In the genomic region with DNA sequence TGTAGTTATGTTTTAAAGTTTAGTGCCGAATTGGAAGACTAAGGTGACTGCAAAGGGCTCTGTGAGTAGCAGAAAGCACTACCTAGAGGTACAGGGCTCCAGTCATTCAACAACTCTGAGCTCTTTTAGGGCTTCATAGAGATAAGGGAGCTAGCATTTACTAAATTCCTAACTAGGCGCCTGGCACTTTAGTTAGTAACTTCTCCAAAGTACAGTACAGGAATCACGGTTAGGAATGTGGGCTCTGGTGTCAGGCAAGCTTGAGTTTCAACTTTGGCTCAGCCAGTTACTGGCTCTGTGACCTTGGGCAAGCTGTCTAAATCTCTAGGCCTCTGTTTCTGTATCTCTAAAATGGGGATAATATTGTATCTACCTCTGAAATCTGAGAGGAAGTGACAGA, we compare ENCODE assay signal across 20 cellular contexts.
"Had no signal": no experiment of that assay in that cellular context is flagged by ENCODE, and none has a peak within 500 bp of the region (broad histone marks: within the 10 kb centered on the region; RNA-seq: fewer than 3 reads in every experiment).

No MANE protein-coding gene starts in this region.

- H3K27me3 ChIP-seq: brain microvascular endothelial cell, gastrocnemius medialis, heart right ventricle, spleen, testis had no signal

- H3K36me3 ChIP-seq: brain microvascular endothelial cell, gastrocnemius medialis, heart right ventricle, lower lobe of right lung, spleen had no signal

- ATAC-seq: activated CD8-positive, alpha-beta memory T cell treated with anti-CD3 and anti-CD28 coated beads, Interleukin-2, amount 10 ng/mL, durations not matched to agents 7 days and 5 days; gastrocnemius medialis; lower lobe of right lung; stimulated activated memory B cell treated with anti-CD40 and anti-IgM and Interleukin-4, amounts not matched to agents 10 μg/mL and 1 μg/mL and 100 μg/mL, for 72 hours; T-cell had no signal

- H3K9me3 Mint-ChIP-seq: activated B cell treated with CpG ODN at 0.5 μM for 24 hours; activated CD4-positive, alpha-beta memory T cell treated with anti-CD3 and anti-CD28 coated beads for 36 hours; activated naive CD4-positive, alpha-beta T cell treated with anti-CD3 and anti-CD28 coated beads for 36 hours; activated T-cell treated with anti-CD3 and anti-CD28 coated beads, Interleukin-2, amount 50 U/mL, for 24 hours; mesothelial cell of epicardium; nephron; stimulated activated memory B cell treated with anti-CD40 and anti-IgM and Interleukin-4, amounts not matched to agents 10 μg/mL and 1 μg/mL and 100 μg/mL, for 72 hours; T-cell; type B pancreatic cell had no signal

- H3K4me1 Mint-ChIP-seq: activated B cell treated with CpG ODN at 0.5 μM for 24 hours; activated CD8-positive, alpha-beta memory T cell treated with anti-CD3 and anti-CD28 coated beads, Interleukin-2, amount 10 ng/mL, durations not matched to agents 7 days and 5 days; stimulated activated memory B cell treated with anti-CD40 and anti-IgM and Interleukin-4, amounts not matched to agents 10 μg/mL and 1 μg/mL and 100 μg/mL, for 72 hours; T-cell had no signal

- H3K4me3 Mint-ChIP-seq: activated B cell treated with CpG ODN at 0.5 μM for 24 hours; activated CD4-positive, alpha-beta memory T cell treated with anti-CD3 and anti-CD28 coated beads for 36 hours; activated CD8-positive, alpha-beta memory T cell treated with anti-CD3 and anti-CD28 coated beads, Interleukin-2, amount 10 ng/mL, durations not matched to agents 7 days and 5 days; activated naive CD4-positive, alpha-beta T cell treated with anti-CD3 and anti-CD28 coated beads for 36 hours; activated T-cell treated with anti-CD3 and anti-CD28 coated beads, Interleukin-2, amount 50 U/mL, for 24 hours; mesothelial cell of epicardium; nephron; stimulated activated memory B cell treated with anti-CD40 and anti-IgM and Interleukin-4, amounts not matched to agents 10 μg/mL and 1 μg/mL and 100 μg/mL, for 72 hours; T-cell; type B pancreatic cell had no signal

- H3K4me3 ChIP-seq: coronary artery, gastrocnemius medialis, heart right ventricle, lower lobe of right lung, spleen, testis had no signal

- H3K27me3 Mint-ChIP-seq: activated B cell treated with CpG ODN at 0.5 μM for 24 hours; activated CD8-positive, alpha-beta memory T cell treated with anti-CD3 and anti-CD28 coated beads, Interleukin-2, amount 10 ng/mL, durations not matched to agents 7 days and 5 days; activated T-cell treated with anti-CD3 and anti-CD28 coated beads, Interleukin-2, amount 50 U/mL, for 24 hours; stimulated activated memory B cell treated with anti-CD40 and anti-IgM and Interleukin-4, amounts not matched to agents 10 μg/mL and 1 μg/mL and 100 μg/mL, for 72 hours; T-cell had no signal

- H3K27ac ChIP-seq: brain microvascular endothelial cell, coronary artery, gastrocnemius medialis, heart right ventricle, lower lobe of right lung, spleen, testis had no signal

- H3K9me3 ChIP-seq: gastrocnemius medialis, heart right ventricle, lower lobe of right lung, spleen, testis had no signal

- H3K27ac Mint-ChIP-seq: activated B cell treated with CpG ODN at 0.5 μM for 24 hours; activated CD4-positive, alpha-beta memory T cell treated with anti-CD3 and anti-CD28 coated beads for 36 hours; activated CD8-positive, alpha-beta memory T cell treated with anti-CD3 and anti-CD28 coated beads, Interleukin-2, amount 10 ng/mL, durations not matched to agents 7 days and 5 days; activated naive CD4-positive, alpha-beta T cell treated with anti-CD3 and anti-CD28 coated beads for 36 hours; activated T-cell treated with anti-CD3 and anti-CD28 coated beads, Interleukin-2, amount 50 U/mL, for 24 hours; mesothelial cell of epicardium; stimulated activated memory B cell treated with anti-CD40 and anti-IgM and Interleukin-4, amounts not matched to agents 10 μg/mL and 1 μg/mL and 100 μg/mL, for 72 hours; T-cell; type B pancreatic cell had no signal

- DNase-seq: activated B cell treated with CpG ODN at 0.5 μM for 24 hours; activated CD4-positive, alpha-beta memory T cell treated with anti-CD3 and anti-CD28 coated beads for 36 hours; activated CD4-positive, alpha-beta T cell treated with anti-CD3 and anti-CD28 coated beads for 4 hours; activated CD8-positive, alpha-beta memory T cell treated with anti-CD3 and anti-CD28 coated beads, Interleukin-2, amount 10 ng/mL, durations not matched to agents 7 days and 5 days; activated naive CD4-positive, alpha-beta T cell treated with anti-CD3 and anti-CD28 coated beads for 36 hours; activated T-cell treated with anti-CD3 and anti-CD28 coated beads, Interleukin-2, amount 50 U/mL, for 24 hours; anterior cingulate cortex; brain microvascular endothelial cell; gastrocnemius medialis; heart right ventricle; lower lobe of right lung; spleen; stimulated activated CD4-positive, alpha-beta T cell treated with anti-CD3 and anti-CD28 coated beads, Interleukin-4, amount 100 ng/mL, for 4 hours; T-cell; testis had no signal

- H3K36me3 Mint-ChIP-seq: activated CD4-positive, alpha-beta memory T cell treated with anti-CD3 and anti-CD28 coated beads for 36 hours; activated CD8-positive, alpha-beta memory T cell treated with anti-CD3 and anti-CD28 coated beads, Interleukin-2, amount 10 ng/mL, durations not matched to agents 7 days and 5 days; mesothelial cell of epicardium; stimulated activated memory B cell treated with anti-CD40 and anti-IgM and Interleukin-4, amounts not matched to agents 10 μg/mL and 1 μg/mL and 100 μg/mL, for 72 hours; T-cell; type B pancreatic cell had no signal

- H3K4me1 ChIP-seq: gastrocnemius medialis, spleen, testis had no signal
